In genomic region chr13:41668130-41668757, GRCh38 we compare ENCODE assay signal across 8 cellular contexts.
DNase-seq lines count a peak whose midpoint lies in the region; ATAC-seq, FAIRE-seq and TF ChIP-seq lines count a peak whose summit lies in the region.

No MANE protein-coding gene starts in this region.

- TF ChIP-seq EP300 in K562 (IDR thresholded peaks at IDR 0.05; ENCODE audit: low read length) = no peak
- TF ChIP-seq EP300 in sigmoid colon (IDR thresholded peaks at IDR 0.05) = no peak

- CTCF ChIA-PET in K562 (lab: Yijun Ruan, JAX; ENCODE audit: low intra/inter-chr PET ratio) = interaction anchor here (0.6 to 1.4 kb wide), 4 partner anchors 315 to 443 kb away, joined by 3 to 5 read pairs (median 3); no protein-coding TSS in a partner anchor

- WGBS in K562 (ENCODE audit: insufficient coverage, low coverage, missing lambda C conversion rate) = 17% methylated on average over 1 of the region's 1 CpG
- 9 to 43% methylated on average over 1 of the region's 1 CpG for WGBS in sigmoid colon, 2 donors

- in situ Hi-C loops in K562 (cut with MboI) = loop anchor here (10.0 kb wide), 1 partner anchor 447 kb away; no protein-coding TSS in a partner anchor

- ATAC-seq in GM21825 (IDR thresholded peaks at IDR 0.05; ENCODE audit: unreplicated experiment) = peak; percentile 87
- ATAC-seq in K562 = peak; percentile 95

- H3K9me3 ChIP-seq in K562 (replicated peaks; ENCODE audit: control insufficient read depth, insufficient read depth, low read depth, low read length) (no peaks in the 10 kb centered on the region), sigmoid colon (no peaks in the 10 kb centered on the region)

- FAIRE-seq in K562 (lab: Jason Lieb, UNC) = peak; percentile 91

- TF ChIP-seq POLR2A in K562 (conservative IDR thresholded peaks at IDR 0.05) = no peak
- no peak for TF ChIP-seq POLR2A in sigmoid colon (IDR thresholded peaks at IDR 0.05)

- H3K36me3 ChIP-seq in K562 (ENCODE audit: control insufficient read depth, insufficient read depth, low read length) (no peaks in the 10 kb centered on the region; the same call in 2 of the 3 replicates), sigmoid colon (no peaks in the 10 kb centered on the region)

- no peaks in the 10 kb centered on the region for H3K79me2 ChIP-seq in K562 (ENCODE audit: control insufficient read depth, insufficient read depth, low read length)

- POLR2A ChIA-PET in K562 (lab: Yijun Ruan, JAX) = interaction anchor here (0.5 to 1.2 kb wide), 2 partner anchors 10 to 297 kb away, joined by 3 to 5 read pairs; no protein-coding TSS in a partner anchor

- H4K20me1 ChIP-seq in K562 (replicated peaks; ENCODE audit: control insufficient read depth, insufficient read depth, low read length) = no peaks in the 10 kb centered on the region

- H3K9me1 ChIP-seq in K562 (ENCODE audit: control insufficient read depth, insufficient read depth, low read length) = no peaks in the 10 kb centered on the region

- H3K27me3 ChIP-seq in K562 (ENCODE audit: control insufficient read depth in 2 of 2, insufficient read depth in 2 of 2, low read length in 2 of 2) (no peaks in the 10 kb centered on the region), sigmoid colon (no peaks in the 10 kb centered on the region)

- TF ChIP-seq RAD21 in K562 (CRISPR knock-in tag; conservative IDR thresholded peaks at IDR 0.05 in 1 of 2, IDR thresholded peaks at IDR 0.05 in 1 of 2) = peak; percentile 70 to 88

- H3K27ac ChIP-seq in K562 (ENCODE audit: extremely low read depth, low read depth, low read length) (no peak overlapping the region), sigmoid colon (peak overlapping the region in 3 of 4 donors; percentile 4 to 41 (median 24))

- BruUV-seq in K562 (replicated peaks; lab: Mats Ljungman, UMichigan) = no TSS peak

- H3K4me3 ChIP-seq in K562 (no peak overlapping the region), sigmoid colon (no peak overlapping the region)

- no peak overlapping the region for H3K4me2 ChIP-seq in K562 (ENCODE audit: insufficient read depth, low read length)

- H3K4me1 ChIP-seq in K562 (replicated peaks in 1 of 2; ENCODE audit: control insufficient read depth in 2 of 2, insufficient read depth in 2 of 2, low read length in 2 of 2) (no peaks in the 10 kb centered on the region; a peak in 1 of 5 replicates), sigmoid colon (peaks cover 0 to 24% (median 5%) of the 10 kb centered on the region in 4 donors)

- intact Hi-C loops in K562 (cut with micrococcal nuclease) = loop anchor here (1.0 to 10.0 kb wide), 4 partner anchors 84 to 549 kb away; no protein-coding TSS in a partner anchor
- intact Hi-C loops in sigmoid colon (cut with DNase I) = loop anchor here (2.0 to 5.0 kb wide), 2 partner anchors 374 to 443 kb away; no protein-coding TSS in a partner anchor

- no peak overlapping the region for H2AFZ ChIP-seq in K562 (ENCODE audit: low read depth, low read length)

- H3K9ac ChIP-seq in K562 (ENCODE audit: insufficient read depth in 1 of 2, low read depth in 2 of 2, low read length in 2 of 2) = no peak overlapping the region

- TF ChIP-seq CTCF in K562 (IDR thresholded peaks at IDR 0.05 in 2 of 3, conservative IDR thresholded peaks at IDR 0.05 in 1 of 3; ENCODE audit: insufficient read depth in 2 of 3, low read depth in 1 of 3, low read length in 3 of 3) (peak; percentile 69 to 80 (median 73)), sigmoid colon (IDR thresholded peaks at IDR 0.05) (peak; percentile 59 to 90 (median 82))

- peak; percentile 10 for DNase-seq in activated CD8-positive, alpha-beta memory T cell treated with anti-CD3 and anti-CD28 coated beads, Interleukin-2, amount 50 U/mL, for 1 hour (ENCODE audit: extremely low read depth)
- no peak for DNase-seq in activated CD8-positive, alpha-beta memory T cell treated with anti-CD3 and anti-CD28 coated beads for 24 hours
- DNase-seq in LHCN-M2 (ENCODE audit: low read depth) (peak; percentile 89), OCI-M1 (lab: John Stamatoyannopoulos, UW) (peak; percentile 92), K562 (ENCODE audit: extremely low read depth in 1 of 4, low spot score in 3 of 4) (peak; percentile 28 to 75 (median 38)), hippocampal formation (lab: John Stamatoyannopoulos, UW) (peak; percentile 45 to 89), sigmoid colon (peak; percentile 83)

TF ChIP-seq in K562, 482 proteins besides CTCF, POLR2A, EP300 and RAD21:
- TF ChIP-seq CC2D1A (IDR thresholded peaks at IDR 0.05) = 0 out of 2 replicates have a peak, but pooled peaks have one; percentile 24
- peak; percentile 63; the same call in 1 of the 2 replicates for TF ChIP-seq STAG1 (CRISPR knock-in tag; IDR thresholded peaks at IDR 0.05; ENCODE audit: borderline replicate concordance)
- TF ChIP-seq SMC3 (conservative IDR thresholded peaks at IDR 0.05; ENCODE audit: insufficient read depth, low read depth, low read length) = peak; percentile 71
- TF ChIP-seq CEBPB (tag; IDR thresholded peaks at IDR 0.05) = 0 out of 2 replicates have a peak, but pooled peaks have one; percentile 14
- no peak for TF ChIP-seq HNRNPLL (IDR thresholded peaks at IDR 0.05; ENCODE audit: low read depth, low read length, poor library complexity, severe bottlenecking)
TF ChIP-seq in K562: peak in this region for 4.
